ENCODE assay signal across 17 cellular contexts in genomic region chr6:157091243-157091642, GRCh38.
"Had no signal": no experiment of that assay in that cellular context is flagged by ENCODE, and none has a peak within 500 bp of the region (broad histone marks: within the 10 kb centered on the region; RNA-seq: fewer than 3 reads in every experiment).

No MANE protein-coding gene starts in this region.

- H3K4me1 ChIP-seq: colonic mucosa, foreskin keratinocyte had no signal

- H3K36me3 ChIP-seq: colonic mucosa, ovary, right atrium auricular region, transverse colon had no signal

- DNase-seq: colonic mucosa; dermis blood vessel endothelial cell; erythroblast; foreskin keratinocyte; left colon; left ventricle myocardium superior; mammary epithelial cell; mucosa of descending colon; naive thymus-derived CD8-positive, alpha-beta T cell; ovary; sigmoid colon; stimulated activated naive CD4-positive, alpha-beta T cell; stomach; transverse colon had no signal

- H3K4me3 ChIP-seq: colonic mucosa, mucosa of descending colon, ovary, right atrium auricular region, sigmoid colon, skin epidermis, stomach, thoracic aorta, transverse colon had no signal

- ATAC-seq: foreskin keratinocyte; left colon; left ventricle myocardium superior; mucosa of descending colon; naive thymus-derived CD8-positive, alpha-beta T cell had no signal

- H3K27ac ChIP-seq: colonic mucosa, foreskin keratinocyte, ovary, right atrium auricular region, sigmoid colon, skin epidermis, stomach, thoracic aorta, transverse colon had no signal

- H3K27me3 ChIP-seq: colonic mucosa, foreskin keratinocyte, ovary, right atrium auricular region, sigmoid colon, stomach, transverse colon had no signal

- H3K9me3 ChIP-seq: colonic mucosa, mucosa of descending colon, ovary, right atrium auricular region, sigmoid colon, stomach, thoracic aorta, transverse colon had no signal
